8 cellular contexts compared by ENCODE assay signal in the genomic region with DNA sequence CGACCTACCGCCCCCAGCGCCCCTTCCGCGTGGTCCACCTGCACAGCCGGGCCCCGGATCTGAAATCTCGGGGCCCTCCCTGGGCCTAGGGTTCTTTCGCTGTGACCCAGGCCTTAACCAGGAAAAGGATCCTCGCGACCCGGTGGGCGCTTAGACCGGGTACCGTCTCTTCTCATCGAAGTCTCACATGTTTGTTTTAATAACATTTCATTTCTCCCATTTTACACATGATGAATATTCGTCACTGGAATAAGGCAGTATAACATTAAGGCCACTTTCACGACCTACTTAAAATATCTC. TPM values are rescaled to one million over a fixed set of nuclear protein-coding genes. Genes with fewer than 3 reads are reported as not detected.
DNase-seq lines count a peak whose midpoint lies in the region; ATAC-seq, FAIRE-seq and TF ChIP-seq lines count a peak whose summit lies in the region.

No MANE protein-coding gene starts in this region.

- H3K9me3 Mint-ChIP-seq in brain, result no peaks in the 10 kb centered on the region

- no peak for FAIRE-seq in GM19239 (lab: Jason Lieb, UNC)

- H3K9ac ChIP-seq in HUES48 (ENCODE audit: low read depth, low read length), result peak overlapping the region; percentile 48

- peaks cover 22% of the 10 kb centered on the region for H3K36me3 Mint-ChIP-seq in brain

- peak overlapping the region; percentile 82 for H3K4me3 ChIP-seq in HUES48 (ENCODE audit: low read depth, low read length)
- H3K4me3 ChIP-seq in mononuclear cell (ENCODE audit: low read length), result peak overlapping the region; percentile 90

- peak overlapping the region; percentile 94 to 98 (median 97) for H3K4me3 Mint-ChIP-seq in brain

- H3K27me3 Mint-ChIP-seq in brain, result peaks cover 7% of the 10 kb centered on the region

- peak overlapping the region; percentile 87 to 96 (median 93) for H3K27ac Mint-ChIP-seq in brain

- H3K4me1 ChIP-seq in HUES48 (ENCODE audit: control insufficient read depth, insufficient read depth, low read length) (peaks cover 17% of the 10 kb centered on the region), mononuclear cell (ENCODE audit: insufficient read depth, low read length) (peaks cover 55% of the 10 kb centered on the region)

- no peaks in the 10 kb centered on the region for H3K9me3 ChIP-seq in HUES48 (ENCODE audit: control insufficient read depth, insufficient read depth, low read length)
- H3K9me3 ChIP-seq in mononuclear cell (ENCODE audit: low read depth, low read length), result no peaks in the 10 kb centered on the region

- TF ChIP-seq CTCF in 22Rv1 (IDR thresholded peaks at IDR 0.05), result no peak
- TF ChIP-seq CTCF in brain (conservative IDR thresholded peaks at IDR 0.05), result no peak

- H3K27me3 ChIP-seq in HUES48 (ENCODE audit: control insufficient read depth, insufficient read depth, low read length) (no peaks in the 10 kb centered on the region), mononuclear cell (ENCODE audit: insufficient read depth, low read length) (no peaks in the 10 kb centered on the region)

- peaks cover 37% of the 10 kb centered on the region for H3K36me3 ChIP-seq in HUES48 (ENCODE audit: control insufficient read depth, insufficient read depth, low read length)

- H3K27ac ChIP-seq in 22Rv1 (peak overlapping the region; percentile 98), HUES48 (ENCODE audit: low read depth, low read length) (peak overlapping the region; percentile 77)

- ATAC-seq in HG02970 (IDR thresholded peaks at IDR 0.05; ENCODE audit: low FRiP score, unreplicated experiment), result no peak

- H3K4me1 Mint-ChIP-seq in brain, result peaks cover 38% of the 10 kb centered on the region

- DNase-seq in SKM-1 (lab: John Stamatoyannopoulos, UW; ENCODE audit: unreplicated experiment) (no peak), GM19239 (ENCODE audit: insufficient read length, low spot score) (no peak), HT-29 (ENCODE audit: low spot score) (no peak)

RNA-seq across cellular contexts. Expression of gene DALRD3, which starts 0.3 kb away (rescaled TPM):
- polyA plus RNA-seq in brain (ENCODE audit: insufficient read depth, low read depth, low replicate concordance), result 28.8 TPM
- 16.3 TPM for total RNA-seq in mononuclear cell
- total RNA-seq in HT-29 (2014; rRNA removed; shearing (Covaris generic)), result 42.2 and 45.4 TPM in 2 replicates

RNA-seq across cellular contexts. Expression of gene NDUFAF3, which starts 3.3 kb away (rescaled TPM):
- polyA plus RNA-seq in brain (ENCODE audit: insufficient read depth, low read depth, low replicate concordance), result 165 TPM
- total RNA-seq in mononuclear cell, result 27.9 TPM
- total RNA-seq in HT-29 (2014; rRNA removed; shearing (Covaris generic)), result 254 and 271 TPM in 2 replicates

RNA-seq across cellular contexts. Expression of gene IMPDH2, which starts 10.5 kb away (rescaled TPM):
- 130 TPM for polyA plus RNA-seq in brain (ENCODE audit: insufficient read depth, low read depth, low replicate concordance)
- 81.5 TPM for total RNA-seq in mononuclear cell
- 265 and 282 TPM in 2 replicates for total RNA-seq in HT-29 (2014; rRNA removed; shearing (Covaris generic))

RNA-seq across cellular contexts. Expression of gene WDR6, which starts 11.5 kb away (rescaled TPM):
- polyA plus RNA-seq in brain (ENCODE audit: insufficient read depth, low read depth, low replicate concordance), result 109 TPM
- total RNA-seq in mononuclear cell, result 31.9 TPM
- total RNA-seq in HT-29 (2014; rRNA removed; shearing (Covaris generic)), result 82.3 and 87.1 TPM in 2 replicates

RNA-seq across cellular contexts. Expression of gene P4HTM, which starts 28.6 kb away (rescaled TPM):
- 64.8 TPM for polyA plus RNA-seq in brain (ENCODE audit: insufficient read depth, low read depth, low replicate concordance)
- 18.6 TPM for total RNA-seq in mononuclear cell
- total RNA-seq in HT-29 (2014; rRNA removed; shearing (Covaris generic)), result 61.2 and 67.7 TPM in 2 replicates
